Comparison of ENCODE assay signal across 14 cellular contexts in genomic region chr13:98004107-98004506, GRCh38. TPM values are rescaled to one million over a fixed set of nuclear protein-coding genes. Genes with fewer than 3 reads are reported as not detected.
DNase-seq lines count a peak whose midpoint lies in the region; ATAC-seq and TF ChIP-seq lines count a peak whose summit lies in the region.
"Had no signal": no experiment of that assay in that cellular context is flagged by ENCODE, and none has a peak within 500 bp of the region (broad histone marks: within the 10 kb centered on the region; RNA-seq: fewer than 3 reads in every experiment).

No MANE protein-coding gene starts in this region.

- H3K4me3 Mint-ChIP-seq in activated CD4-positive, alpha-beta T cell treated with anti-CD3 and anti-CD28 coated beads, Interleukin-2, amount 10 ng/mL, durations not matched to agents 24 days and 14 days: no peak overlapping the region
- no peak overlapping the region for H3K4me3 Mint-ChIP-seq in activated T-helper 17 cell treated with anti-CD3 and anti-CD28 coated beads, Interleukin-2, amount 50 U/mL, for 72 hours
- H3K4me3 Mint-ChIP-seq in type B pancreatic cell (no peak overlapping the region), immature natural killer cell (no peak overlapping the region)
- H3K4me3 Mint-ChIP-seq: activated naive CD8-positive, alpha-beta T cell; IgD-negative memory B cell had no signal

- peaks cover 72% of the 10 kb centered on the region for H3K36me3 Mint-ChIP-seq in activated CD4-positive, alpha-beta T cell treated with anti-CD3 and anti-CD28 coated beads, Interleukin-2, amount 10 ng/mL, durations not matched to agents 24 days and 14 days (ENCODE audit: low read depth)
- H3K36me3 Mint-ChIP-seq in activated T-helper 17 cell treated with anti-CD3 and anti-CD28 coated beads, Interleukin-2, amount 50 U/mL, for 72 hours (ENCODE audit: low read depth): peaks cover 100% of the 10 kb centered on the region
- peaks cover 62% of the 10 kb centered on the region for H3K36me3 Mint-ChIP-seq in type B pancreatic cell
- peaks cover 39 to 61% (median 47%) of the 10 kb centered on the region in 3 donors for H3K36me3 Mint-ChIP-seq in immature natural killer cell

- H3K9me3 Mint-ChIP-seq in activated CD4-positive, alpha-beta T cell treated with anti-CD3 and anti-CD28 coated beads, Interleukin-2, amount 10 ng/mL, durations not matched to agents 24 days and 14 days: no peaks in the 10 kb centered on the region
- H3K9me3 Mint-ChIP-seq in activated T-helper 17 cell treated with anti-CD3 and anti-CD28 coated beads, Interleukin-2, amount 50 U/mL, for 72 hours: no peaks in the 10 kb centered on the region
- no peaks in the 10 kb centered on the region for H3K9me3 Mint-ChIP-seq in type B pancreatic cell
- H3K9me3 Mint-ChIP-seq in immature natural killer cell: no peaks in the 10 kb centered on the region
- H3K9me3 Mint-ChIP-seq: IgD-negative memory B cell had no signal

- no peak for DNase-seq in activated CD4-positive, alpha-beta T cell treated with anti-CD3 and anti-CD28 coated beads, Interleukin-2, amount 10 ng/mL, durations not matched to agents 24 days and 14 days
- DNase-seq in activated CD4-positive, alpha-beta T cell treated with anti-CD3 and anti-CD28 coated beads for 1 hour: no peak
- DNase-seq in fibroblast of peridontal ligament (ENCODE audit: extremely low read depth) (peak; percentile 83), type B pancreatic cell (ENCODE audit: extremely low spot score, unreplicated experiment) (no peak), NCI-H1436 treated with DMSO at 0.1 percent for 48 hours (lab: John Stamatoyannopoulos, UW) (no peak), immature natural killer cell (no peak)
- DNase-seq: Caco-2, NCI-H2227 treated with DMSO at 0.1 percent for 48 hours, SIG-M5, testis had no signal

- ATAC-seq in activated T-helper 17 cell treated with anti-CD3 and anti-CD28 coated beads, Interleukin-2, amount 50 U/mL, for 72 hours (replicated peaks): no peak
- no peak for ATAC-seq in HG03159 (IDR thresholded peaks at IDR 0.05; ENCODE audit: unreplicated experiment)

- no peaks in the 10 kb centered on the region for H3K27me3 Mint-ChIP-seq in activated CD4-positive, alpha-beta T cell treated with anti-CD3 and anti-CD28 coated beads, Interleukin-2, amount 10 ng/mL, durations not matched to agents 24 days and 14 days
- H3K27me3 Mint-ChIP-seq in activated T-helper 17 cell treated with anti-CD3 and anti-CD28 coated beads, Interleukin-2, amount 50 U/mL, for 72 hours: no peaks in the 10 kb centered on the region
- H3K27me3 Mint-ChIP-seq in type B pancreatic cell: no peaks in the 10 kb centered on the region
- peaks cover 0 to 4% (median 4%) of the 10 kb centered on the region in 3 donors for H3K27me3 Mint-ChIP-seq in immature natural killer cell (ENCODE audit: low read depth in 3 of 3)
- H3K27me3 Mint-ChIP-seq: activated naive CD8-positive, alpha-beta T cell; IgD-negative memory B cell had no signal

- H3K27ac Mint-ChIP-seq in activated CD4-positive, alpha-beta T cell treated with anti-CD3 and anti-CD28 coated beads, Interleukin-2, amount 10 ng/mL, durations not matched to agents 24 days and 14 days: peak overlapping the region; percentile 1
- peak overlapping the region; percentile 33 for H3K27ac Mint-ChIP-seq in activated T-helper 17 cell treated with anti-CD3 and anti-CD28 coated beads, Interleukin-2, amount 50 U/mL, for 72 hours
- peak overlapping the region; percentile 69 for H3K27ac Mint-ChIP-seq in type B pancreatic cell
- H3K27ac Mint-ChIP-seq in immature natural killer cell: peak overlapping the region in 2 of 6 donors; percentile 5 to 18
- H3K27ac Mint-ChIP-seq: activated naive CD8-positive, alpha-beta T cell; IgD-negative memory B cell had no signal

- TF ChIP-seq CTCF in type B pancreatic cell (conservative IDR thresholded peaks at IDR 0.05): no peak

- intact Hi-C loops in activated CD4-positive, alpha-beta T cell treated with anti-CD3 and anti-CD28 coated beads, Interleukin-2, amount 10 ng/mL, durations not matched to agents 24 days and 14 days (cut with micrococcal nuclease): no loop called here

- H3K4me1 Mint-ChIP-seq in activated CD4-positive, alpha-beta T cell treated with anti-CD3 and anti-CD28 coated beads, Interleukin-2, amount 10 ng/mL, durations not matched to agents 24 days and 14 days: peaks cover 9% of the 10 kb centered on the region
- peaks cover 9% of the 10 kb centered on the region for H3K4me1 Mint-ChIP-seq in activated T-helper 17 cell treated with anti-CD3 and anti-CD28 coated beads, Interleukin-2, amount 50 U/mL, for 72 hours
- no peaks in the 10 kb centered on the region for H3K4me1 Mint-ChIP-seq in type B pancreatic cell (ENCODE audit: unreplicated experiment)
- H3K4me1 Mint-ChIP-seq in immature natural killer cell: no peaks in the 10 kb centered on the region

RNA-seq across cellular contexts. Expression of gene IPO5, which starts 50.6 kb away (rescaled TPM):
- total RNA-seq in activated CD4-positive, alpha-beta T cell treated with anti-CD3 and anti-CD28 coated beads, Interleukin-2, amount 10 ng/mL, durations not matched to agents 24 days and 14 days: 243 and 245 TPM in 2 replicates
- total RNA-seq in activated T-helper 17 cell treated with anti-CD3 and anti-CD28 coated beads, Interleukin-2, amount 50 U/mL, for 72 hours: 100 to 1,000 TPM; 166 to 246 TPM
- total RNA-seq in type B pancreatic cell (ENCODE audit: low replicate concordance): 136 and 202 TPM in 2 replicates
- polyA plus RNA-seq in immature natural killer cell: 10 to 100 TPM; 13.3 to 29.8 (median 25.6) TPM
